In genomic region chr17:43176119-43176570, GRCh38 we compare ENCODE assay signal across 12 cellular contexts. TPM values are rescaled to one million over a fixed set of nuclear protein-coding genes. Genes with fewer than 3 reads are reported as not detected.
DNase-seq lines count a peak whose midpoint lies in the region; ATAC-seq and TF ChIP-seq lines count a peak whose summit lies in the region.
"Had no signal": no experiment of that assay in that cellular context is flagged by ENCODE, and none has a peak within 500 bp of the region (broad histone marks: within the 10 kb centered on the region; RNA-seq: fewer than 3 reads in every experiment).

No MANE protein-coding gene starts in this region.

- 9% methylated on average over 2 of the region's 2 CpGs for WGBS in body of pancreas, 2 donors
- 36 to 37% methylated on average over 2 of the region's 2 CpGs for WGBS in aorta, 2 donors

- no peak for ATAC-seq in Right ventricle myocardium superior (ENCODE audit: poor library complexity)
- ATAC-seq in body of pancreas = peak; percentile 33
- no peak for ATAC-seq in aorta (ENCODE audit: low FRiP score)

- DNase-seq in left ventricle myocardium inferior (no peak), Right ventricle myocardium superior (no peak), body of pancreas (no peak), aorta (no peak), HPDE6-E6E7 (ENCODE audit: extremely low spot score) (no peak), NCI-H748 (lab: John Stamatoyannopoulos, UW; ENCODE audit: unreplicated experiment) (no peak), DMS153 treated with DMSO at 0.1 percent for 48 hours (lab: John Stamatoyannopoulos, UW; ENCODE audit: unreplicated experiment) (no peak)
- DNase-seq: nucleus accumbens, SHP77 had no signal

- no peak for TF ChIP-seq POLR2A in body of pancreas (IDR thresholded peaks at IDR 0.05)

- intact Hi-C loops in left ventricle myocardium inferior (cut with micrococcal nuclease) (loop anchor here (5.0 kb wide), 1 partner anchor 156 kb away; no protein-coding TSS in a partner anchor), Right ventricle myocardium superior (cut with DNase I) (no loop called here), body of pancreas (cut with DNase I) (no loop called here), aorta (cut with DNase I) (loop anchor here (5.0 to 10.0 kb wide), 3 partner anchors 36 to 179 kb away; partner anchors contain the start of gene TMEM106A (in 1 of the 2))

- H3K27ac ChIP-seq in left ventricle myocardium inferior (replicated peaks) = peak overlapping the region; percentile 33
- peak overlapping the region in 3 of 4 donors; percentile 13 to 57 (median 31) for H3K27ac ChIP-seq in body of pancreas
- peak overlapping the region; percentile 4 for H3K27ac ChIP-seq in muscle layer of colon (ENCODE audit: low read depth, low read length)
- peak overlapping the region; percentile 33 to 97 for H3K27ac ChIP-seq in aorta (ENCODE audit: low read depth in 1 of 2, low read length in 2 of 2)

- H3K4me1 ChIP-seq in left ventricle myocardium inferior (peaks cover 78% of the 10 kb centered on the region), body of pancreas (peaks cover 42% of the 10 kb centered on the region), muscle layer of colon (ENCODE audit: insufficient read depth, low read length) (peaks cover 43% of the 10 kb centered on the region), aorta (ENCODE audit: control insufficient read depth in 1 of 2, insufficient read depth in 2 of 2, low read length in 2 of 2) (peaks cover 0 to 4% of the 10 kb centered on the region in 2 donors)

- H3K36me3 ChIP-seq in left ventricle myocardium inferior (peaks cover 42% of the 10 kb centered on the region), body of pancreas (replicated peaks in 1 of 2; ENCODE audit: insufficient read depth in 1 of 2, low read depth in 2 of 2) (peaks cover 0 to 16% of the 10 kb centered on the region in 2 donors), muscle layer of colon (ENCODE audit: insufficient read depth, low read length) (peaks cover 35% of the 10 kb centered on the region), aorta (ENCODE audit: control insufficient read depth in 1 of 2, insufficient read depth in 2 of 2, low read length in 1 of 2) (no peaks in the 10 kb centered on the region)

- TF ChIP-seq CTCF in left ventricle myocardium inferior (IDR thresholded peaks at IDR 0.05; ENCODE audit: borderline replicate concordance) (no peak), body of pancreas (IDR thresholded peaks at IDR 0.05) (no peak)

- H3K27me3 ChIP-seq in left ventricle myocardium inferior (ENCODE audit: low read depth) (no peaks in the 10 kb centered on the region), body of pancreas (no peaks in the 10 kb centered on the region), muscle layer of colon (ENCODE audit: control insufficient read depth in 1 of 2, insufficient read depth in 2 of 2, low read length in 2 of 2) (no peaks in the 10 kb centered on the region), aorta (ENCODE audit: control insufficient read depth in 1 of 2, insufficient read depth in 2 of 2, low read length in 1 of 2) (no peaks in the 10 kb centered on the region)

- H3K9me3 ChIP-seq in left ventricle myocardium inferior (replicated peaks) = no peaks in the 10 kb centered on the region
- H3K9me3 ChIP-seq in body of pancreas = no peaks in the 10 kb centered on the region
- no peaks in the 10 kb centered on the region for H3K9me3 ChIP-seq in muscle layer of colon (ENCODE audit: low read length)
- H3K9me3 ChIP-seq in aorta (ENCODE audit: control insufficient read depth, low read length) = no peaks in the 10 kb centered on the region

- H3K9ac ChIP-seq in muscle layer of colon (ENCODE audit: low read length) = no peak overlapping the region

- H3K4me3 ChIP-seq in left ventricle myocardium inferior (peak overlapping the region; percentile 9), body of pancreas (no peak overlapping the region), muscle layer of colon (ENCODE audit: low read depth in 1 of 2, low read length in 2 of 2) (no peak overlapping the region), aorta (ENCODE audit: low read length in 2 of 2) (no peak overlapping the region)

RNA-seq across cellular contexts. Expression of gene NBR1, which starts 5.1 kb away (rescaled TPM):
- 103 TPM for total RNA-seq in left ventricle myocardium inferior
- 91.1 TPM for total RNA-seq in Right ventricle myocardium superior
- total RNA-seq in body of pancreas = 10 to 100 TPM; 16.2 to 41.0 TPM
- 10 to 100 TPM; 93.7 to 99.1 TPM for total RNA-seq in aorta
- polyA plus RNA-seq in aorta = 10 to 100 TPM; 52.3 to 55.4 TPM

RNA-seq across cellular contexts. Expression of gene TMEM106A, which starts 35.5 kb away (rescaled TPM):
- total RNA-seq in left ventricle myocardium inferior (3.2 TPM), Right ventricle myocardium superior (3.6 TPM), body of pancreas (1 to 10 TPM; 4.9 to 6.9 TPM), aorta (10 to 100 TPM; 20.2 to 37.2 TPM)
- polyA plus RNA-seq in aorta = 1 to 10 TPM; 2.5 to 5.0 TPM

RNA-seq across cellular contexts. Expression of gene BRCA1, which starts 51.0 kb away (rescaled TPM):
- total RNA-seq in left ventricle myocardium inferior = 8.1 TPM
- total RNA-seq in Right ventricle myocardium superior = 7.3 TPM
- total RNA-seq in body of pancreas = 1 to 10 TPM; 2.6 to 7.6 TPM
- total RNA-seq in aorta = 1 to 10 TPM; 4.3 to 6.6 TPM
- 1 to 10 TPM in 1 of 2 donors, under 1 TPM in 1; 0.38 to 2.1 TPM for polyA plus RNA-seq in aorta

RNA-seq across cellular contexts. Expression of gene CCDC200, which starts 52.3 kb away (rescaled TPM):
- total RNA-seq in left ventricle myocardium inferior (not detected), Right ventricle myocardium superior (not detected), body of pancreas (not detected), aorta (not detected)
- polyA plus RNA-seq in aorta = not detected
- polyA plus RNA-seq: BJ had no signal

RNA-seq across cellular contexts. Expression of gene RNU2-1, which starts 57.6 kb away (rescaled TPM):
- total RNA-seq in left ventricle myocardium inferior = 5,474 TPM
- 9,490 TPM for total RNA-seq in Right ventricle myocardium superior
- total RNA-seq in body of pancreas = not detected
- 1,000 to 10,000 TPM; 2,414 to 5,422 TPM for total RNA-seq in aorta
- polyA plus RNA-seq in aorta = not detected
- polyA plus RNA-seq: BJ, IgD-negative memory B cell had no signal

Comparison
In these comparisons a context has a peak if more than half of its experiments do, and no peak if none do; other contexts are left out.
1. intact Hi-C loops: an anchor here in left ventricle myocardium inferior (5.0 kb wide) and aorta (5.0 to 10.0 kb wide); none called in Right ventricle myocardium superior and body of pancreas.
2. H3K27ac ChIP-seq: peak in every context shown above with its lines; median percentile 65 in aorta; 33 in left ventricle myocardium inferior; 31 in body of pancreas; 4 in muscle layer of colon.